Comparison of ENCODE assay signal across 8 cellular contexts in the genomic region with DNA sequence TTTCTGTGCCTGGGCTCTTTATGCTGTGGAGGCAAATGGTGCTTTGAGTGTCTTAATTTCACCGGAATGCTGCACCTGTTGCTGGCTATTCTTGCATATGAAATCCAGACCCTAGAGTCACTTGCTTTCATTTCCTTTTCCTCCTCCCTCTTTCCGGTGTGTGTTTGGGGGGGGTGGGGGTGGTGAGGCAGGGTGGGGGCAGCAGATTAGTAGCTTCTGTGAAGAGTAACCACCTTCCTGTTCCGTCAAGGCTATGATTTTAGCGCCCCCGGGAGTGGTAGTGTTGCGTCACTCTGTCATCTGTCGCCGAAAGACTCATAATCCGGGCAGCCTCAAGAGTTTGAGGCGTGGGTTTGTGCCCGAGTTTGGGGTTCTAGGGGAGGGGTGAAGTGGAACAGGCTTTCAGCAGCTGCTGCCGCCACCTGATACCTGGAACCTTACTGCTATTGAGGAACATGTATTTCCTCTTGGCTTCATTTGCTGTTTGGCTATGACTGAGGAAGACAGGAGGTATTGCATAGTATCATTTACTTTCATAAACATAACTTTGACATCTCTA. TPM values are rescaled to one million over a fixed set of nuclear protein-coding genes. Genes with fewer than 3 reads are reported as not detected.
DNase-seq lines count a peak whose midpoint lies in the region; ATAC-seq lines count a peak whose summit lies in the region.

No MANE protein-coding gene starts in this region.

- H3K18ac ChIP-seq in mesenchymal stem cell (ENCODE audit: low read depth in 1 of 2, low read length in 2 of 2), result no peak overlapping the region

- 85% methylated on average over 9 of the region's 12 CpGs for WGBS in mesenchymal stem cell

- no peak overlapping the region for H4K8ac ChIP-seq in mesenchymal stem cell (ENCODE audit: low read length)

- H3K4ac ChIP-seq in mesenchymal stem cell (ENCODE audit: low read depth in 1 of 2, low read length in 2 of 2), result no peak overlapping the region

- in situ Hi-C loops in KBM-7 (cut with MboI; ENCODE audit: low pct_unique_long_range_greater_than_20kb, low sequenced_read_pairs), result no loop called here

- DNase-seq in CD1c-positive myeloid dendritic cell (ENCODE audit: extremely low spot score) (peak; percentile 76), KBM-7 (peak; percentile 84), glomerular visceral epithelial cell (ENCODE audit: extremely low spot score) (no peak), foreskin melanocyte (no peak), mesenchymal stem cell (no peak)
- DNase-seq in activated CD8-positive, alpha-beta memory T cell treated with anti-CD3 and anti-CD28 coated beads, Interleukin-2, amount 50 U/mL, for 1 hour (ENCODE audit: extremely low read depth), result peak; percentile 79

- H3K4me2 ChIP-seq in mesenchymal stem cell (ENCODE audit: low read length, poor library complexity, severe bottlenecking), result no peak overlapping the region

- H2BK120ac ChIP-seq in mesenchymal stem cell (ENCODE audit: low read depth, low read length), result no peak overlapping the region

- no peak overlapping the region for H3K27ac ChIP-seq in mesenchymal stem cell (ENCODE audit: low read length, poor library complexity, severe bottlenecking)

- H3K4me3 ChIP-seq in mononuclear cell (ENCODE audit: low read length) (peak overlapping the region; percentile 25), mesenchymal stem cell (ENCODE audit: insufficient read depth in 1 of 2, low read depth in 1 of 2, low read length in 2 of 2) (no peak overlapping the region)

- no peak overlapping the region for H2AFZ ChIP-seq in mesenchymal stem cell (ENCODE audit: low read depth, low read length)

- H3K27me3 ChIP-seq in mononuclear cell (ENCODE audit: insufficient read depth, low read length), result no peaks in the 10 kb centered on the region
- H3K27me3 ChIP-seq in mesenchymal stem cell (ENCODE audit: control insufficient read depth in 1 of 2, insufficient read depth in 1 of 2, low read length in 2 of 2), result no peaks in the 10 kb centered on the region

- H2AK5ac ChIP-seq in mesenchymal stem cell (ENCODE audit: low read length, severe bottlenecking), result no peak overlapping the region

- no peak overlapping the region for H3K14ac ChIP-seq in mesenchymal stem cell (ENCODE audit: low read length in 2 of 2)

- H2BK15ac ChIP-seq in mesenchymal stem cell (ENCODE audit: low read depth, poor library complexity, severe bottlenecking), result no peak overlapping the region

- H4K91ac ChIP-seq in mesenchymal stem cell (ENCODE audit: low read length), result no peak overlapping the region

- peak; percentile 48 for ATAC-seq in GM21367 (IDR thresholded peaks at IDR 0.05; ENCODE audit: unreplicated experiment)

- peaks cover 28% of the 10 kb centered on the region for H3K79me1 ChIP-seq in mesenchymal stem cell (replicated peaks; ENCODE audit: low read length, poor library complexity, severe bottlenecking)

- no peak overlapping the region for H2BK12ac ChIP-seq in mesenchymal stem cell (ENCODE audit: low read length in 2 of 2)

- peaks cover 2 to 6% of the 10 kb centered on the region in 2 experiments for H3K36me3 ChIP-seq in mesenchymal stem cell (ENCODE audit: control insufficient read depth in 1 of 2, insufficient read depth in 2 of 2, low read depth in 1 of 2, low read length in 2 of 2)

- H3K9ac ChIP-seq in mesenchymal stem cell (ENCODE audit: low read length), result no peak overlapping the region

- H3K4me1 ChIP-seq in mononuclear cell (ENCODE audit: insufficient read depth, low read length) (peaks cover 43% of the 10 kb centered on the region), mesenchymal stem cell (ENCODE audit: control insufficient read depth, insufficient read depth, low read depth, low read length) (peaks cover 19% of the 10 kb centered on the region)

- H3K23ac ChIP-seq in mesenchymal stem cell (ENCODE audit: low read length in 2 of 2), result no peak overlapping the region

- H2BK5ac ChIP-seq in mesenchymal stem cell (ENCODE audit: low read depth, low read length, poor library complexity, severe bottlenecking), result no peak overlapping the region

- H3K9me3 ChIP-seq in mononuclear cell (ENCODE audit: low read depth, low read length), result no peaks in the 10 kb centered on the region
- no peaks in the 10 kb centered on the region for H3K9me3 ChIP-seq in mesenchymal stem cell (ENCODE audit: control insufficient read depth, low read length)

RNA-seq across cellular contexts. Expression of a gene that starts 49.1 kb away (rescaled TPM):
- 318 TPM for total RNA-seq in mononuclear cell
- 14.5 TPM for polyA plus RNA-seq in mesenchymal stem cell (2013, experiment 1 of 2)
- 12.9 TPM for polyA plus RNA-seq in mesenchymal stem cell (2013, experiment 2 of 2)

Comparison
In these comparisons a context has a peak if more than half of its experiments do, and no peak if none do; other contexts are left out.
1. DNase-seq: peak in CD1c-positive myeloid dendritic cell (single experiment), KBM-7 (single experiment) and activated CD8-positive, alpha-beta memory T cell treated with anti-CD3 and anti-CD28 coated beads, Interleukin-2, amount 50 U/mL, for 1 hour (single experiment); none in glomerular visceral epithelial cell (single experiment), foreskin melanocyte (single experiment) and mesenchymal stem cell (single experiment).